In the genomic region with DNA sequence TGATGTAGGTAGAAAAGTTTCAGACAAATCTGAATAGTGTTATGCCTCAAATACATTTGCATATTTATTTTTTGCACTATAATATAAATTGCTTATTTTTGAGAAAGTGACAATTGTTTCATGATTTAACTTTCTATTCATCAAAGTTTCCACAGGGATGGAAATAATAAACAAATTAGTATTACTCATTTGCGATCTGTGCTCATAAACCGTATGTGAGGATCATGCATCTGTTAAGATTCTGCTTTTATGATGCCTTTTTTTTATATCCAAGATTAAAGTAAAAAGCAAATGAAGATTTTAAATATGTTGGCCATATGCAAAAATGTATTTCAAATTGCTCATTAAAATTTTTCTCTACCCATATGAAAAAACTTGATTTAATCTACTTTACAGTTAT, we compare ENCODE assay signal across 1 cellular context.
TF ChIP-seq lines count a peak whose summit lies in the region.

No MANE protein-coding gene starts in this region.

TF ChIP-seq in A549, 52 proteins besides CTCF, POLR2A, EP300 and RAD21:
- no peak for TF ChIP-seq MYC (IDR thresholded peaks at IDR 0.05; ENCODE audit: borderline replicate concordance, low read length)
- no peak for TF ChIP-seq HOXB13 (CRISPR knock-in tag; IDR thresholded peaks at IDR 0.05; ENCODE audit: low read depth)
- TF ChIP-seq KDM1A (IDR thresholded peaks at IDR 0.05; ENCODE audit: low read depth): no peak
- TF ChIP-seq, protein P1, sequence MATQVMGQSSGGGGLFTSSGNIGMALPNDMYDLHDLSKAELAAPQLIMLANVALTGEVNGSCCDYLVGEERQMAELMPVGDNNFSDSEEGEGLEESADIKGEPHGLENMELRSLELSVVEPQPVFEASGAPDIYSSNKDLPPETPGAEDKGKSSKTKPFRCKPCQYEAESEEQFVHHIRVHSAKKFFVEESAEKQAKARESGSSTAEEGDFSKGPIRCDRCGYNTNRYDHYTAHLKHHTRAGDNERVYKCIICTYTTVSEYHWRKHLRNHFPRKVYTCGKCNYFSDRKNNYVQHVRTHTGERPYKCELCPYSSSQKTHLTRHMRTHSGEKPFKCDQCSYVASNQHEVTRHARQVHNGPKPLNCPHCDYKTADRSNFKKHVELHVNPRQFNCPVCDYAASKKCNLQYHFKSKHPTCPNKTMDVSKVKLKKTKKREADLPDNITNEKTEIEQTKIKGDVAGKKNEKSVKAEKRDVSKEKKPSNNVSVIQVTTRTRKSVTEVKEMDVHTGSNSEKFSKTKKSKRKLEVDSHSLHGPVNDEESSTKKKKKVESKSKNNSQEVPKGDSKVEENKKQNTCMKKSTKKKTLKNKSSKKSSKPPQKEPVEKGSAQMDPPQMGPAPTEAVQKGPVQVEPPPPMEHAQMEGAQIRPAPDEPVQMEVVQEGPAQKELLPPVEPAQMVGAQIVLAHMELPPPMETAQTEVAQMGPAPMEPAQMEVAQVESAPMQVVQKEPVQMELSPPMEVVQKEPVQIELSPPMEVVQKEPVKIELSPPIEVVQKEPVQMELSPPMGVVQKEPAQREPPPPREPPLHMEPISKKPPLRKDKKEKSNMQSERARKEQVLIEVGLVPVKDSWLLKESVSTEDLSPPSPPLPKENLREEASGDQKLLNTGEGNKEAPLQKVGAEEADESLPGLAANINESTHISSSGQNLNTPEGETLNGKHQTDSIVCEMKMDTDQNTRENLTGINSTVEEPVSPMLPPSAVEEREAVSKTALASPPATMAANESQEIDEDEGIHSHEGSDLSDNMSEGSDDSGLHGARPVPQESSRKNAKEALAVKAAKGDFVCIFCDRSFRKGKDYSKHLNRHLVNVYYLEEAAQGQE (IDR thresholded peaks at IDR 0.05): no peak
- no peak for TF ChIP-seq FOSL2 (IDR thresholded peaks at IDR 0.05)
- no peak for TF ChIP-seq FOSL2 (CRISPR knock-in tag; IDR thresholded peaks at IDR 0.05)
- no peak for TF ChIP-seq JUNB (IDR thresholded peaks at IDR 0.05)
- TF ChIP-seq, protein P2, sequence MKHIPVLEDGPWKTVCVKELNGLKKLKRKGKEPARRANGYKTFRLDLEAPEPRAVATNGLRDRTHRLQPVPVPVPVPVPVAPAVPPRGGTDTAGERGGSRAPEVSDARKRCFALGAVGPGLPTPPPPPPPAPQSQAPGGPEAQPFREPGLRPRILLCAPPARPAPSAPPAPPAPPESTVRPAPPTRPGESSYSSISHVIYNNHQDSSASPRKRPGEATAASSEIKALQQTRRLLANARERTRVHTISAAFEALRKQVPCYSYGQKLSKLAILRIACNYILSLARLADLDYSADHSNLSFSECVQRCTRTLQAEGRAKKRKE (CRISPR knock-in tag; IDR thresholded peaks at IDR 0.05; ENCODE audit: low read depth): no peak
- no peak for TF ChIP-seq CBX8 (IDR thresholded peaks at IDR 0.05)
- no peak for TF ChIP-seq TFCP2L1 (CRISPR knock-in tag; IDR thresholded peaks at IDR 0.05)
- no peak for TF ChIP-seq MAFK (IDR thresholded peaks at IDR 0.05; ENCODE audit: partially characterized antibody)
- TF ChIP-seq RNF2 (IDR thresholded peaks at IDR 0.05; ENCODE audit: borderline replicate concordance, low read depth): no peak
- no peak for TF ChIP-seq PHF8 (IDR thresholded peaks at IDR 0.05; ENCODE audit: borderline replicate concordance, low read depth)
- no peak for TF ChIP-seq TP53 (CRISPR knock-in tag; IDR thresholded peaks at IDR 0.05)
- TF ChIP-seq, protein P3, sequence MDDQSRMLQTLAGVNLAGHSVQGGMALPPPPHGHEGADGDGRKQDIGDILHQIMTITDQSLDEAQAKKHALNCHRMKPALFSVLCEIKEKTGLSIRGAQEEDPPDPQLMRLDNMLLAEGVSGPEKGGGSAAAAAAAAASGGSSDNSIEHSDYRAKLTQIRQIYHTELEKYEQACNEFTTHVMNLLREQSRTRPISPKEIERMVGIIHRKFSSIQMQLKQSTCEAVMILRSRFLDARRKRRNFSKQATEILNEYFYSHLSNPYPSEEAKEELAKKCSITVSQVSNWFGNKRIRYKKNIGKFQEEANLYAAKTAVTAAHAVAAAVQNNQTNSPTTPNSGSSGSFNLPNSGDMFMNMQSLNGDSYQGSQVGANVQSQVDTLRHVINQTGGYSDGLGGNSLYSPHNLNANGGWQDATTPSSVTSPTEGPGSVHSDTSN (IDR thresholded peaks at IDR 0.05): no peak
- no peak for TF ChIP-seq ZSCAN20 (CRISPR knock-in tag; IDR thresholded peaks at IDR 0.05)
